ENCODE assay signal across 28 cellular contexts in genomic region chr17:51359055-51359454, GRCh38.
"Had no signal": no experiment of that assay in that cellular context is flagged by ENCODE, and none has a peak within 500 bp of the region (broad histone marks: within the 10 kb centered on the region; RNA-seq: fewer than 3 reads in every experiment).

No MANE protein-coding gene starts in this region.

- H3K9me3 ChIP-seq: colonic mucosa, esophagus muscularis mucosa, esophagus squamous epithelium, gastrocnemius medialis, gastroesophageal sphincter, heart left ventricle, heart right ventricle had no signal

- H3K27me3 ChIP-seq: colonic mucosa, dorsolateral prefrontal cortex, esophagus muscularis mucosa, esophagus squamous epithelium, gastrocnemius medialis, gastroesophageal sphincter had no signal

- H3K36me3 ChIP-seq: colonic mucosa, esophagus muscularis mucosa, esophagus squamous epithelium, gastrocnemius medialis, gastroesophageal sphincter, heart left ventricle, heart right ventricle had no signal

- DNase-seq: colonic mucosa; cortex of kidney; dermis blood vessel endothelial cell; dorsolateral prefrontal cortex; effector CD4-positive, alpha-beta T cell; effector CD8-positive, alpha-beta T cell; effector memory CD4-positive, alpha-beta T cell; effector memory CD8-positive, alpha-beta T cell; endodermal cell; erythroblast; esophagus squamous epithelium; foreskin fibroblast; foreskin keratinocyte; foreskin melanocyte; gastrocnemius medialis; glutamatergic neuron; head of caudate nucleus; heart left ventricle; heart right ventricle had no signal

- FAIRE-seq: colon, endometrium, endothelial cell of umbilical vein, frontal cortex had no signal

- ATAC-seq: effector memory CD8-positive, alpha-beta T cell; esophagus mucosa; foreskin keratinocyte; gastrocnemius medialis; gastroesophageal sphincter; heart left ventricle; heart right ventricle had no signal

- H3K27ac ChIP-seq: colonic mucosa, coronary artery, epithelial cell of prostate, esophagus muscularis mucosa, esophagus squamous epithelium, foreskin keratinocyte, gastrocnemius medialis, gastroesophageal sphincter, heart left ventricle, heart right ventricle had no signal

- H3K4me1 ChIP-seq: colonic mucosa, gastrocnemius medialis, heart left ventricle, heart right ventricle had no signal

- H3K4me3 ChIP-seq: colonic mucosa, coronary artery, dorsolateral prefrontal cortex, esophagus muscularis mucosa, esophagus squamous epithelium, gastrocnemius medialis, gastroesophageal sphincter, heart left ventricle, heart right ventricle had no signal
